Comparison of ENCODE assay signal across 1 cellular context in the genomic region with DNA sequence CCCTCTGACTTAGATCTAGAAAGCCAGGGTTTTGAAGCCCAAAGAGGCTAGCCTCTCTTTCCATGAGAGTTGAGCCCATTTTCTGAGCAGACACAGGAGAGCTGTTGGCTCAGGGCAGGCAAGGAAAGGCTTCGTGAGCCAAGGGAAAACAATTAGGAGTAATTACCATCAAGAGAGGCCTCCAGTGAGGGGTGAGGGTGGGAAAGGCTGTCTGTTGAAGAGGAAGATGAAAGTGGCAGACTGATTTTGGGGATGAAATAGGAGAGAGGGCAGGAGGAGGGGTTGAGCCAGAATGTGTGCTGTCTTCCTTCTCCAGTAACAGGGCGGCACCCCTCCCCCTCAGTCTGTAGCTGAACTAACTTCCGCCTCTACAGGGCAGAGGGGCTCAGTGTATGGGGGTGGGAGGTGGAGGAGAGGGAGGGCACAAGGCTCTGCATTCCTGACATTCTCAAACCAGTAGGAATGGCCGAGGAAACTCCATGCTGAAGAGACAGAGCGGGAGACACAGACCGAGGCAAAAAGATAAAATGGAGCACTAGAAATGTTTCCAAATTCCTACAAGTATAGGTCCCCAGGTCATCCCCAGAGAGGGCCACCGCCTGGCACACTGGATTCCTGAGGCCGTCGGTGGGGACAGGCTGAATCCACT.
TF ChIP-seq lines count a peak whose summit lies in the region.

No MANE protein-coding gene starts in this region.

TF ChIP-seq in IMR-90, 13 proteins besides CTCF, POLR2A, EP300 and RAD21 (continued from another document):
- TF ChIP-seq, protein P1, sequence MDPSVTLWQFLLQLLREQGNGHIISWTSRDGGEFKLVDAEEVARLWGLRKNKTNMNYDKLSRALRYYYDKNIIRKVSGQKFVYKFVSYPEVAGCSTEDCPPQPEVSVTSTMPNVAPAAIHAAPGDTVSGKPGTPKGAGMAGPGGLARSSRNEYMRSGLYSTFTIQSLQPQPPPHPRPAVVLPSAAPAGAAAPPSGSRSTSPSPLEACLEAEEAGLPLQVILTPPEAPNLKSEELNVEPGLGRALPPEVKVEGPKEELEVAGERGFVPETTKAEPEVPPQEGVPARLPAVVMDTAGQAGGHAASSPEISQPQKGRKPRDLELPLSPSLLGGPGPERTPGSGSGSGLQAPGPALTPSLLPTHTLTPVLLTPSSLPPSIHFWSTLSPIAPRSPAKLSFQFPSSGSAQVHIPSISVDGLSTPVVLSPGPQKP (IDR thresholded peaks at IDR 0.05; ENCODE audit: borderline replicate concordance, low read depth, low read length) = no peak
- no peak for TF ChIP-seq MAZ (IDR thresholded peaks at IDR 0.05; ENCODE audit: borderline replicate concordance, low read depth, low read length)
- TF ChIP-seq FOS (IDR thresholded peaks at IDR 0.05; ENCODE audit: low read depth, low read length) = no peak
- TF ChIP-seq MXI1 (IDR thresholded peaks at IDR 0.05; ENCODE audit: borderline replicate concordance, low read depth, low read length) = no peak
- no peak for TF ChIP-seq MAFK (IDR thresholded peaks at IDR 0.05; ENCODE audit: low read depth, low read length)
- TF ChIP-seq BHLHE40 (IDR thresholded peaks at IDR 0.05; ENCODE audit: low read depth, low read length) = no peak
- no peak for TF ChIP-seq NFE2L2 (IDR thresholded peaks at IDR 0.05; ENCODE audit: low read depth, low read length)
- no peak for TF ChIP-seq CEBPB (IDR thresholded peaks at IDR 0.05; ENCODE audit: low read depth, low read length)
